In the genomic region with DNA sequence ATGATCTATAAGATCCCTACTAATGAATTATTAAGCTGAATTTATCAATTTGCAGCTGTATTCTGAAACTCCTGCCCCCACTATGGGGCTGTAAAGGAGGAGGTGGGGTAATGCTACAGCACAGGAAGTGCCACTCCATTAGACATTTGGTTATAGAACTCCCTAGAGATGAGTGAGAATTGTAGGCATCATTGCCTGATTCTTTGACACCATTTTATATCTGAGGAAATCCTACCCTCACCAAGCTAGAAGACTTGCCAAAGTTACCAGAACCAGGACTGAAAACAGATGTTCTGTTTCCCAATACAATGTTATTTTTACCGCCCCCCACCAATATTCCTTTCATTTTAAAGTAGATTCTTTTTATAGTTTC, we compare ENCODE assay signal across 20 cellular contexts.
DNase-seq lines count a peak whose midpoint lies in the region; TF ChIP-seq lines count a peak whose summit lies in the region.
"Had no signal": no experiment of that assay in that cellular context is flagged by ENCODE, and none has a peak within 500 bp of the region (broad histone marks: within the 10 kb centered on the region; RNA-seq: fewer than 3 reads in every experiment).

No MANE protein-coding gene starts in this region.

- TF ChIP-seq CTCF in ascending aorta (IDR thresholded peaks at IDR 0.05): no peak

- H3K4me3 ChIP-seq in skeletal muscle cell (ENCODE audit: low read depth, low read length) (no peak overlapping the region), ascending aorta (no peak overlapping the region)
- H3K4me3 ChIP-seq: heart left ventricle, K562, spleen, testis had no signal

- H3K27me3 ChIP-seq in ascending aorta: no peaks in the 10 kb centered on the region
- H3K27me3 ChIP-seq: heart left ventricle, spleen, testis had no signal

- no peaks in the 10 kb centered on the region for H3K36me3 ChIP-seq in ascending aorta
- H3K36me3 ChIP-seq: heart left ventricle, spleen had no signal

- H3K4me1 ChIP-seq in ascending aorta: no peaks in the 10 kb centered on the region
- H3K4me1 ChIP-seq: testis had no signal

- H3K27ac ChIP-seq in angular gyrus (ENCODE audit: low read depth, low read length) (peak overlapping the region; percentile 5), ascending aorta (no peak overlapping the region)
- H3K27ac ChIP-seq: testis had no signal

- intact Hi-C loops in ascending aorta (cut with DNase I): no loop called here

- H3K9me3 ChIP-seq in ascending aorta: no peaks in the 10 kb centered on the region
- H3K9me3 ChIP-seq: heart left ventricle, spleen, testis had no signal

- peak; percentile 39 for DNase-seq in EH (ENCODE audit: low read depth)
- peak; percentile 35 for DNase-seq in fibroblast of peridontal ligament (ENCODE audit: extremely low read depth)
- peak; percentile 66 for DNase-seq in skeletal muscle cell (ENCODE audit: low read depth)
- no peak for DNase-seq in DMS79 treated with DMSO at 0.1 percent for 48 hours (lab: John Stamatoyannopoulos, UW)
- DNase-seq in activated gamma-delta T cell (lab: John Stamatoyannopoulos, UW): no peak
- DNase-seq in ascending aorta (ENCODE audit: low spot score in 2 of 2): no peak
- DNase-seq: activated CD8-positive, alpha-beta T cell treated with anti-CD3 and anti-CD28 coated beads, Interleukin-2, amount 10 ng/mL, durations not matched to agents 7 days and 5 days; activated gamma-delta T cell treated with Interleukin-2 at 50 U/mL for 16 hours; activated naive CD8-positive, alpha-beta T cell treated with anti-CD3 and anti-CD28 coated beads, Interleukin-2, amount 50 U/mL, for 24 hours; AML-193; GF-D8; heart left ventricle; NCI-H146; NCI-H510A treated with DMSO at 0.1 percent for 48 hours; nucleus accumbens; spleen; stimulated activated CD4-positive, alpha-beta T cell treated with anti-CD3 and anti-CD28 coated beads, Interleukin-4, amount 100 ng/mL, for 1 hour; testis had no signal

Comparison
In these comparisons a context has a peak if more than half of its experiments do, and no peak if none do; other contexts are left out.
1. DNase-seq: peak in EH (single experiment), fibroblast of peridontal ligament (single experiment) and skeletal muscle cell (single experiment); none in DMS79 treated with DMSO at 0.1 percent for 48 hours (single experiment), activated gamma-delta T cell (single experiment) and ascending aorta (0 of 2).